16 cellular contexts compared by ENCODE assay signal in genomic region chr3:194711286-194711685, GRCh38.
"Had no signal": no experiment of that assay in that cellular context is flagged by ENCODE, and none has a peak within 500 bp of the region (broad histone marks: within the 10 kb centered on the region; RNA-seq: fewer than 3 reads in every experiment).

No MANE protein-coding gene starts in this region.

- ATAC-seq: activated T-helper 17 cell treated with anti-CD3 and anti-CD28 coated beads, Interleukin-2, amount 50 U/mL, for 72 hours; mucosa of descending colon; naive thymus-derived CD4-positive, alpha-beta T cell had no signal

- H3K9ac ChIP-seq: parathyroid adenoma had no signal

- DNase-seq: activated CD4-positive, alpha-beta T cell treated with anti-CD3 and anti-CD28 coated beads, Interleukin-2, amount 50 U/mL, for 1 hour; activated naive CD4-positive, alpha-beta T cell treated with Interleukin-2 at 50 U/mL for 16 hours; activated T-cell treated with anti-CD3 and anti-CD28 coated beads for 4 hours; anterior cingulate cortex; mucosa of descending colon; naive thymus-derived CD4-positive, alpha-beta T cell; small intestine; stimulated activated CD4-positive, alpha-beta T cell treated with anti-CD3 and anti-CD28 coated beads, Interleukin-4, amount 100 ng/mL, for 4 hours; stimulated activated CD8-positive, alpha-beta memory T cell treated with anti-CD3 and anti-CD28 coated beads, Interleukin-4, amount 100 ng/mL, for 48 hours; stimulated activated naive CD4-positive, alpha-beta T cell treated with Interleukin-2 at 50 U/mL for 16 hours; transverse colon had no signal

- H3K27ac ChIP-seq: hepatocyte, parathyroid adenoma, transverse colon had no signal

- H3K9me3 ChIP-seq: breast epithelium, mucosa of descending colon, right atrium auricular region, transverse colon had no signal

- H2AFZ ChIP-seq: hepatocyte had no signal

- H3K4me3 ChIP-seq: breast epithelium, hepatocyte, mucosa of descending colon, right atrium auricular region, transverse colon had no signal

- H3K79me2 ChIP-seq: hepatocyte, parathyroid adenoma had no signal

- FAIRE-seq: small intestine had no signal

- H3K27me3 ChIP-seq: breast epithelium, hepatocyte, right atrium auricular region, transverse colon had no signal

- H3K36me3 ChIP-seq: breast epithelium, right atrium auricular region, transverse colon had no signal

- H3K4me1 ChIP-seq: breast epithelium, parathyroid adenoma, transverse colon had no signal

- H3K4me2 ChIP-seq: hepatocyte had no signal
